Comparison of ENCODE assay signal across 1 cellular context in the genomic region with DNA sequence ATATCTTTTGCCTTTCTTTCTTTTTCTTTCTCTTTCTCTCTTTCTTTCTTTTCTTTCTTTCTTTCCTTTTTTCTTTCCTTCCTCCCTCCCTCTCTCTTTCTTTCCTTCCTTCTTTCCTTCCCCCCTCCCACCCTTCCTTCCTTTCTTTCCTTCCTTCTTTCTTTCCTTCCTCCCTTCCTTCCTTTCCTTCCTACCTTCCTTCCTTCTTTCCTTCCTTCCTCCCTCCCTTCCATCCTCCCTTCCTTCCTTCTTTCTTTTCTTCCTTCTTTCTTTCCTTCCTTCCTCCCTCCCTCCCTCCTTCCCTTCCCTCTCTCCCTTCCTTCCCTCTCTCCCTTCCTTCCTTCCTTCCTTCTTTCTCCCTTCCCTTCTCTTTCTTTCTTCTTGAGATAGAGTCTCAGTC.
TF ChIP-seq lines count a peak whose summit lies in the region.

No MANE protein-coding gene starts in this region.

TF ChIP-seq in HEK293, 187 proteins besides CTCF, POLR2A, EP300 and RAD21 (continued from another document):
- TF ChIP-seq, protein P1, sequence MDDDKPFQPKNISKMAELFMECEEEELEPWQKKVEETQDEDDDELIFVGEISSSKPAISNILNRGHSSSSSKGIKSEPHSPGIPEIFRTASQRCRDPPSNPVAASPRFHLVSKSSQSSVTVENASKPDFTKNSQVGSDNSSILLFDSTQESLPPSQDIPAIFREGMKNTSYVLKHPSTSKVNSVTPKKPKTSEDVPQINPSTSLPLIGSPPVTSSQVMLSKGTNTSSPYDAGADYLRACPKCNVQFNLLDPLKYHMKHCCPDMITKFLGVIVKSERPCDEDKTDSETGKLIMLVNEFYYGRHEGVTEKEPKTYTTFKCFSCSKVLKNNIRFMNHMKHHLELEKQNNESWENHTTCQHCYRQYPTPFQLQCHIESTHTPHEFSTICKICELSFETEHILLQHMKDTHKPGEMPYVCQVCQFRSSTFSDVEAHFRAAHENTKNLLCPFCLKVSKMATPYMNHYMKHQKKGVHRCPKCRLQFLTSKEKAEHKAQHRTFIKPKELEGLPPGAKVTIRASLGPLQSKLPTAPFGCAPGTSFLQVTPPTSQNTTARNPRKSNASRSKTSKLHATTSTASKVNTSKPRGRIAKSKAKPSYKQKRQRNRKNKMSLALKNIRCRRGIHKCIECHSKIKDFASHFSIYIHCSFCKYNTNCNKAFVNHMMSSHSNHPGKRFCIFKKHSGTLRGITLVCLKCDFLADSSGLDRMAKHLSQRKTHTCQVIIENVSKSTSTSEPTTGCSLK (tag by site-specific recombination; IDR thresholded peaks at IDR 0.05) = no peak
- TF ChIP-seq, protein P2, sequence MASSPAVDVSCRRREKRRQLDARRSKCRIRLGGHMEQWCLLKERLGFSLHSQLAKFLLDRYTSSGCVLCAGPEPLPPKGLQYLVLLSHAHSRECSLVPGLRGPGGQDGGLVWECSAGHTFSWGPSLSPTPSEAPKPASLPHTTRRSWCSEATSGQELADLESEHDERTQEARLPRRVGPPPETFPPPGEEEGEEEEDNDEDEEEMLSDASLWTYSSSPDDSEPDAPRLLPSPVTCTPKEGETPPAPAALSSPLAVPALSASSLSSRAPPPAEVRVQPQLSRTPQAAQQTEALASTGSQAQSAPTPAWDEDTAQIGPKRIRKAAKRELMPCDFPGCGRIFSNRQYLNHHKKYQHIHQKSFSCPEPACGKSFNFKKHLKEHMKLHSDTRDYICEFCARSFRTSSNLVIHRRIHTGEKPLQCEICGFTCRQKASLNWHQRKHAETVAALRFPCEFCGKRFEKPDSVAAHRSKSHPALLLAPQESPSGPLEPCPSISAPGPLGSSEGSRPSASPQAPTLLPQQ (tag by site-specific recombination; IDR thresholded peaks at IDR 0.05) = no peak
- TF ChIP-seq ZNF121 (tag by site-specific recombination; IDR thresholded peaks at IDR 0.05) (no peak), ZNF366 (tag by site-specific recombination; conservative IDR thresholded peaks at IDR 0.05) (peak; percentile 78)
